ENCODE assay signal across 16 cellular contexts in genomic region chr21:35525443-35525842, GRCh38.
DNase-seq lines count a peak whose midpoint lies in the region; ATAC-seq and TF ChIP-seq lines count a peak whose summit lies in the region.
"Had no signal": no experiment of that assay in that cellular context is flagged by ENCODE, and none has a peak within 500 bp of the region (broad histone marks: within the 10 kb centered on the region; RNA-seq: fewer than 3 reads in every experiment).

No MANE protein-coding gene starts in this region.

- peak overlapping the region; percentile 13 for H3K27ac ChIP-seq in foreskin keratinocyte
- no peak overlapping the region for H3K27ac ChIP-seq in coronary artery
- H3K27ac ChIP-seq: SJCRH30, stomach had no signal

- no peaks in the 10 kb centered on the region for H3K36me3 Mint-ChIP-seq in T-helper 17 cell (ENCODE audit: low read depth)

- no peak overlapping the region for H3K4me3 ChIP-seq in coronary artery
- H3K4me3 ChIP-seq: SJCRH30, stomach had no signal

- H3K27me3 ChIP-seq in foreskin keratinocyte, result no peaks in the 10 kb centered on the region
- H3K27me3 ChIP-seq: SJCRH30, stomach had no signal

- DNase-seq in Ammon's horn (ENCODE audit: low spot score), result peak; percentile 25
- DNase-seq in T-helper 17 cell, result no peak
- DNase-seq in foreskin keratinocyte, result peak in 1 of 2 donors; percentile 73
- DNase-seq in coronary artery (ENCODE audit: low spot score), result no peak
- DNase-seq in G401 (ENCODE audit: low spot score), result no peak
- no peak for DNase-seq in HUDEP-2 (lab: John Stamatoyannopoulos, UW; ENCODE audit: unreplicated experiment in 76 of 76)
- DNase-seq: activated CD4-positive, alpha-beta T cell treated with anti-CD3 and anti-CD28 coated beads, Interleukin-2, amount 50 U/mL, for 1 hour; COR-L47; H7; left ventricle myocardium superior; NCI-H446; occipital lobe; SJCRH30; stomach had no signal

- ATAC-seq in GM18861 (IDR thresholded peaks at IDR 0.05; ENCODE audit: unreplicated experiment) (peak; percentile 68), T-helper 17 cell (peak; percentile 44), foreskin keratinocyte (peak; percentile 42), GM18907 (IDR thresholded peaks at IDR 0.05; ENCODE audit: unreplicated experiment) (no peak)
- ATAC-seq: left ventricle myocardium superior had no signal

- TF ChIP-seq CTCF in foreskin keratinocyte (conservative IDR thresholded peaks at IDR 0.05), result no peak
- TF ChIP-seq CTCF in coronary artery (IDR thresholded peaks at IDR 0.05), result no peak

- in situ Hi-C loops in G401 (cut with HindIII; ENCODE audit: low sequenced_read_pairs), result no loop called here

- no peak overlapping the region for H3K4me3 Mint-ChIP-seq in T-helper 17 cell

- H3K27me3 Mint-ChIP-seq in T-helper 17 cell, result no peaks in the 10 kb centered on the region

- H3K4me1 Mint-ChIP-seq in T-helper 17 cell, result peaks cover 26% of the 10 kb centered on the region

- H3K4me1 ChIP-seq in foreskin keratinocyte, result peaks cover 26% of the 10 kb centered on the region
- H3K4me1 ChIP-seq: SJCRH30 had no signal

- no peaks in the 10 kb centered on the region for H3K9me3 ChIP-seq in T-helper 17 cell (ENCODE audit: control insufficient read depth, low read length, poor library complexity, severe bottlenecking)
- H3K9me3 ChIP-seq: SJCRH30, stomach had no signal

- H3K27ac Mint-ChIP-seq in T-helper 17 cell, result peak overlapping the region; percentile 72
